ENCODE assay signal across 26 cellular contexts in genomic region chrX:55874807-55875206, GRCh38.
DNase-seq lines count a peak whose midpoint lies in the region; ATAC-seq, FAIRE-seq and TF ChIP-seq lines count a peak whose summit lies in the region.
"Had no signal": no experiment of that assay in that cellular context is flagged by ENCODE, and none has a peak within 500 bp of the region (broad histone marks: within the 10 kb centered on the region; RNA-seq: fewer than 3 reads in every experiment).

No MANE protein-coding gene starts in this region.

- H2AFZ ChIP-seq in GM12878 (ENCODE audit: control insufficient read depth, low read depth, low read length): no peak overlapping the region
- H2AFZ ChIP-seq: GM23248 had no signal

- TF ChIP-seq POLR2A in GM12891 (IDR thresholded peaks at IDR 0.05; ENCODE audit: low read depth, low read length) (no peak), GM12878 (IDR thresholded peaks at IDR 0.05; ENCODE audit: low read depth, low read length) (no peak), tibial nerve (IDR thresholded peaks at IDR 0.05) (no peak)

- POLR2A ChIA-PET in GM12878 (lab: Charles Lee): no interaction called here

- FAIRE-seq in GM12891 (lab: Jason Lieb, UNC): peak; percentile 57
- FAIRE-seq in GM12878 (lab: Jason Lieb, UNC): no peak
- FAIRE-seq: D721Med, RCC 7860 had no signal

- in situ Hi-C loops in GM12878 (cut with MboI): no loop called here

- BruUV-seq in GM12878 (replicated peaks; lab: Mats Ljungman, UMichigan): no TSS peak

- intact Hi-C loops in GM12878 (cut with micrococcal nuclease; ENCODE audit: unreplicated experiment): no loop called here

- no peaks in the 10 kb centered on the region for H3K27me3 ChIP-seq in GM12878 (replicated peaks in 1 of 2; ENCODE audit: control insufficient read depth in 2 of 2, insufficient read depth in 2 of 2, low read length in 1 of 2)
- no peaks in the 10 kb centered on the region for H3K27me3 ChIP-seq in tibial nerve
- H3K27me3 ChIP-seq: MG63, SJCRH30 had no signal

- H3K36me3 ChIP-seq in GM12878 (ENCODE audit: control insufficient read depth in 2 of 2, insufficient read depth in 2 of 2, low read length in 1 of 2): no peaks in the 10 kb centered on the region
- H3K36me3 ChIP-seq in tibial nerve: no peaks in the 10 kb centered on the region
- H3K36me3 ChIP-seq: MG63, SJCRH30 had no signal

- ATAC-seq in GM18870 (IDR thresholded peaks at IDR 0.05; ENCODE audit: unreplicated experiment) (peak; percentile 47), HG02973 (IDR thresholded peaks at IDR 0.05; ENCODE audit: unreplicated experiment) (peak; percentile 70), GM12878 (peak; percentile 74), HG03139 (IDR thresholded peaks at IDR 0.05; ENCODE audit: unreplicated experiment) (no peak)
- ATAC-seq: A549 had no signal

- TF ChIP-seq EP300 in GM12878 (IDR thresholded peaks at IDR 0.05; ENCODE audit: borderline replicate concordance in 1 of 2, control insufficient read depth in 1 of 2, low read depth in 2 of 2, low read length in 2 of 2): no peak
- no peak for TF ChIP-seq EP300 in tibial nerve (IDR thresholded peaks at IDR 0.05)

- SMC1A ChIA-PET in GM12878 (lab: Charles Lee; ENCODE audit: uncharacterized antibody, unreplicated experiment): no interaction called here

- H3K79me2 ChIP-seq in GM12878 (ENCODE audit: control insufficient read depth, insufficient read depth, low read length): no peaks in the 10 kb centered on the region

- no peak overlapping the region for H3K4me2 ChIP-seq in GM12878 (ENCODE audit: control insufficient read depth, insufficient read depth)
- H3K4me2 ChIP-seq: A549 had no signal

- TF ChIP-seq CTCF in GM12878 (IDR thresholded peaks at IDR 0.05 in 2 of 3, conservative IDR thresholded peaks at IDR 0.05 in 1 of 3; ENCODE audit: control insufficient read depth in 2 of 3, extremely low read depth in 1 of 3, insufficient read depth in 1 of 3, low read depth in 3 of 3, low read length in 3 of 3) (no peak), tibial nerve (IDR thresholded peaks at IDR 0.05) (no peak)

- CTCF ChIA-PET in GM12878 (lab: Yijun Ruan, JAX): interaction anchor here (0.7 to 1.4 kb wide), 3 partner anchors 29 to 45 kb away, joined by 3 to 4 read pairs (median 3); no protein-coding TSS in a partner anchor

- no peak overlapping the region for H3K27ac ChIP-seq in GM12878 (ENCODE audit: control insufficient read depth, insufficient read depth)
- H3K27ac ChIP-seq in tibial nerve: no peak overlapping the region
- H3K27ac ChIP-seq: A549, GM23248, SJCRH30 had no signal

- H3K4me3 ChIP-seq in GM12878 (no peak overlapping the region), tibial nerve (no peak overlapping the region)
- H3K4me3 ChIP-seq: A549, GM23248, MG63, SJCRH30 had no signal

- H3K4me1 ChIP-seq in GM12878 (ENCODE audit: control insufficient read depth, insufficient read depth, low read length) (no peaks in the 10 kb centered on the region), tibial nerve (no peaks in the 10 kb centered on the region)
- H3K4me1 ChIP-seq: A549, SJCRH30 had no signal

- H4K20me1 ChIP-seq in GM12878 (ENCODE audit: control insufficient read depth, insufficient read depth): no peaks in the 10 kb centered on the region

- H3K9me3 ChIP-seq in GM12878 (replicated peaks; ENCODE audit: control insufficient read depth, insufficient read depth, low read length): peaks cover 2% of the 10 kb centered on the region; the same call in 1 of the 3 replicates
- no peaks in the 10 kb centered on the region for H3K9me3 ChIP-seq in tibial nerve
- H3K9me3 ChIP-seq: A549, MG63, SJCRH30 had no signal

- TF ChIP-seq RAD21 in GM12878 (IDR thresholded peaks at IDR 0.05; ENCODE audit: insufficient read depth, low read depth, low read length): no peak

- RAD21 ChIA-PET in GM12878 (lab: Charles Lee; ENCODE audit: unreplicated experiment): no interaction called here

- no peak for DNase-seq in GM12891 (ENCODE audit: insufficient read length, low spot score)
- DNase-seq in GM12878 (ENCODE audit: low read depth, low spot score): no peak
- no peak for DNase-seq in COLO829 (ENCODE audit: low spot score)
- DNase-seq in tibial nerve (ENCODE audit: low spot score in 2 of 2): no peak
- DNase-seq: EL, GF-D8, GM23248, H9, HFFc6, Kasumi-1, MG63, NCI-H1092 treated with DMSO at 0.1 percent for 48 hours, NCI-H146, NCI-H2029 treated with DMSO at 0.1 percent for 48 hours, NCI-H2171, NCI-H345, NCI-H524 treated with DMSO at 0.1 percent for 48 hours, SJCRH30, T-helper 1 cell, T-helper 9 cell had no signal

- H3K9ac ChIP-seq in GM12878 (ENCODE audit: control insufficient read depth, insufficient read depth, low read length): no peak overlapping the region
- H3K9ac ChIP-seq: GM23248 had no signal

TF ChIP-seq in GM12891, 5 proteins besides CTCF, POLR2A, EP300 and RAD21:
- no peak for TF ChIP-seq PAX5 (IDR thresholded peaks at IDR 0.05; ENCODE audit: insufficient read depth, low read length, severe bottlenecking)
- TF ChIP-seq POLR2AphosphoS5 (IDR thresholded peaks at IDR 0.05; ENCODE audit: low read depth, low read length): no peak
- TF ChIP-seq SPI1 (IDR thresholded peaks at IDR 0.05; ENCODE audit: low read depth, low read length): peak; percentile 67
- no peak for TF ChIP-seq TAF1 (IDR thresholded peaks at IDR 0.05; ENCODE audit: low read depth, low read length)
- TF ChIP-seq POU2F2 (IDR thresholded peaks at IDR 0.05; ENCODE audit: low read depth, low read length): no peak

TF ChIP-seq in GM12878, 131 proteins besides CTCF, POLR2A, EP300 and RAD21:
- TF ChIP-seq ATF7 (IDR thresholded peaks at IDR 0.05; ENCODE audit: low read depth): peak; percentile 46; the same call in 1 of the 2 replicates
- TF ChIP-seq SPI1 (IDR thresholded peaks at IDR 0.05; ENCODE audit: borderline replicate concordance, insufficient read depth, low read depth, low read length): peak; percentile 84
- peak; percentile 42; the same call in 1 of the 2 replicates for TF ChIP-seq RUNX3 (IDR thresholded peaks at IDR 0.05; ENCODE audit: low read length)
- TF ChIP-seq CBX3 (IDR thresholded peaks at IDR 0.05; ENCODE audit: borderline replicate concordance, low read depth): no peak
